ENCODE assay signal across 8 cellular contexts in genomic region chr12:57782243-57782607, GRCh38. TPM values are rescaled to one million over a fixed set of nuclear protein-coding genes. Genes with fewer than 3 reads are reported as not detected.
DNase-seq lines count a peak whose midpoint lies in the region; ATAC-seq, FAIRE-seq and TF ChIP-seq lines count a peak whose summit lies in the region.

No MANE protein-coding gene starts in this region.

- no peaks in the 10 kb centered on the region for H3K9me3 ChIP-seq in CD4-positive, alpha-beta T cell (ENCODE audit: control insufficient read depth, low read length)
- no peaks in the 10 kb centered on the region for H3K9me3 ChIP-seq in naive thymus-derived CD4-positive, alpha-beta T cell (ENCODE audit: control insufficient read depth in 2 of 3, low read length in 3 of 3)

- peak overlapping the region; percentile 78 for H3K27ac ChIP-seq in CD4-positive, alpha-beta T cell (ENCODE audit: low read depth, low read length)
- peak overlapping the region; percentile 52 for H3K27ac ChIP-seq in naive thymus-derived CD4-positive, alpha-beta T cell (ENCODE audit: low read depth, low read length)

- CTCF ChIA-PET in CD4-positive, alpha-beta T cell (lab: Charles Lee): interaction anchor here (0.7 to 2.8 kb wide), 5 partner anchors 10 to 122 kb away, joined by 3 to 20 read pairs (median 5); partner anchors contain the start of genes EEF1AKMT3 and METTL1
- CTCF ChIA-PET in activated CD4-positive, alpha-beta memory T cell treated with anti-CD3 and anti-CD28 coated beads, Interleukin-2, amount 10 ng/mL, durations not matched to agents 7 days and 5 days (lab: Charles Lee): interaction anchor here (0.9 to 2.8 kb wide), 12 partner anchors 10 to 126 kb away, joined by 4 to 32 read pairs (median 7); partner anchors contain the start of genes CYP27B1, EEF1AKMT3 and METTL1
- CTCF ChIA-PET in naive thymus-derived CD4-positive, alpha-beta T cell (lab: Charles Lee): interaction anchor here (0.7 to 2.8 kb wide), 13 partner anchors 10 to 196 kb away, joined by 3 to 10 read pairs (median 4); partner anchors contain the start of genes EEF1AKMT3 and METTL1

- peak overlapping the region; percentile 97 for H3K4me3 ChIP-seq in naive thymus-derived CD4-positive, alpha-beta T cell (ENCODE audit: low read length)

- peak; percentile 2 for ATAC-seq in CD4-positive, alpha-beta T cell (ENCODE audit: poor library complexity)
- peak; percentile 8 for ATAC-seq in HG02678 (IDR thresholded peaks at IDR 0.05; ENCODE audit: unreplicated experiment)
- no peak for ATAC-seq in naive thymus-derived CD4-positive, alpha-beta T cell
- ATAC-seq in GM21619 (IDR thresholded peaks at IDR 0.05; ENCODE audit: unreplicated experiment): no peak
- no peak for ATAC-seq in GM21515 (IDR thresholded peaks at IDR 0.05; ENCODE audit: unreplicated experiment)

- POLR2A ChIA-PET in CD4-positive, alpha-beta T cell (lab: Charles Lee): interaction anchor here (1.0 to 2.8 kb wide), 13 partner anchors 9 to 159 kb away, joined by 3 to 15 read pairs (median 4); partner anchors contain the start of genes ATP23, CYP27B1, EEF1AKMT3 and METTL1
- POLR2A ChIA-PET in activated CD4-positive, alpha-beta memory T cell treated with anti-CD3 and anti-CD28 coated beads, Interleukin-2, amount 10 ng/mL, durations not matched to agents 7 days and 5 days (lab: Charles Lee): interaction anchor here (0.9 to 2.4 kb wide), 13 partner anchors 10 to 159 kb away, joined by 4 to 15 read pairs (median 5); partner anchors contain the start of genes ATP23, CTDSP2, CYP27B1 and EEF1AKMT3
- POLR2A ChIA-PET in naive thymus-derived CD4-positive, alpha-beta T cell (lab: Charles Lee): interaction anchor here (1.0 to 2.6 kb wide), 6 partner anchors 18 to 115 kb away, joined by 4 to 8 read pairs (median 7); no protein-coding TSS in a partner anchor

- no peaks in the 10 kb centered on the region for H3K27me3 Mint-ChIP-seq in CD4-positive, alpha-beta T cell
- H3K27me3 Mint-ChIP-seq in activated CD4-positive, alpha-beta memory T cell treated with anti-CD3 and anti-CD28 coated beads, Interleukin-2, amount 10 ng/mL, durations not matched to agents 7 days and 5 days: no peaks in the 10 kb centered on the region
- no peaks in the 10 kb centered on the region for H3K27me3 Mint-ChIP-seq in naive thymus-derived CD4-positive, alpha-beta T cell

- H3K4me1 ChIP-seq in naive thymus-derived CD4-positive, alpha-beta T cell (ENCODE audit: control insufficient read depth in 2 of 2, insufficient read depth in 2 of 2, low read length in 2 of 2): peaks cover 36 to 40% of the 10 kb centered on the region in 2 donors

- H3K27me3 ChIP-seq in CD4-positive, alpha-beta T cell (ENCODE audit: control insufficient read depth, insufficient read depth, low read length): no peaks in the 10 kb centered on the region
- H3K27me3 ChIP-seq in naive thymus-derived CD4-positive, alpha-beta T cell (ENCODE audit: control insufficient read depth in 2 of 2, insufficient read depth in 2 of 2, low read length in 2 of 2): no peaks in the 10 kb centered on the region

- no peak for FAIRE-seq in frontal cortex (lab: Jason Lieb, UNC)

- H3K36me3 Mint-ChIP-seq in CD4-positive, alpha-beta T cell (ENCODE audit: low read depth): peaks cover 34% of the 10 kb centered on the region
- H3K36me3 Mint-ChIP-seq in activated CD4-positive, alpha-beta memory T cell treated with anti-CD3 and anti-CD28 coated beads, Interleukin-2, amount 10 ng/mL, durations not matched to agents 7 days and 5 days (ENCODE audit: low read depth): peaks cover 33% of the 10 kb centered on the region
- H3K36me3 Mint-ChIP-seq in naive thymus-derived CD4-positive, alpha-beta T cell: peaks cover 3 to 15% (median 10%) of the 10 kb centered on the region in 5 donors

- peak overlapping the region; percentile 100 for H3K27ac Mint-ChIP-seq in CD4-positive, alpha-beta T cell
- peak overlapping the region; percentile 87 for H3K27ac Mint-ChIP-seq in activated CD4-positive, alpha-beta memory T cell treated with anti-CD3 and anti-CD28 coated beads, Interleukin-2, amount 10 ng/mL, durations not matched to agents 7 days and 5 days
- H3K27ac Mint-ChIP-seq in naive thymus-derived CD4-positive, alpha-beta T cell: peak overlapping the region; percentile 95 to 100 (median 99)

- TF ChIP-seq CTCF in CD4-positive, alpha-beta T cell (IDR thresholded peaks at IDR 0.05): no peak

- H3K9me3 Mint-ChIP-seq in CD4-positive, alpha-beta T cell: no peaks in the 10 kb centered on the region
- no peaks in the 10 kb centered on the region for H3K9me3 Mint-ChIP-seq in activated CD4-positive, alpha-beta memory T cell treated with anti-CD3 and anti-CD28 coated beads, Interleukin-2, amount 10 ng/mL, durations not matched to agents 7 days and 5 days
- H3K9me3 Mint-ChIP-seq in naive thymus-derived CD4-positive, alpha-beta T cell: peaks cover 0 to 8% (median 0%) of the 10 kb centered on the region in 11 donors

- intact Hi-C loops in CD4-positive, alpha-beta T cell (cut with DNase I, micrococcal nuclease): loop anchor here (1.0 to 5.0 kb wide), 5 partner anchors 10 to 125 kb away; partner anchors contain the start of genes EEF1AKMT3 (in 1 of the 2) and METTL1 (in 1 of the 2)
- intact Hi-C loops in naive thymus-derived CD4-positive, alpha-beta T cell (cut with micrococcal nuclease): loop anchor here (1.0 to 2.0 kb wide), 7 partner anchors 10 to 123 kb away; partner anchors contain the start of genes CDK4 (in 2 of the 2), EEF1AKMT3 (in 2 of the 2), METTL1 (in 2 of the 2) and CTDSP2 (in 1 of the 2)

- H3K4me3 Mint-ChIP-seq in CD4-positive, alpha-beta T cell: peak overlapping the region; percentile 100
- peak overlapping the region; percentile 99 for H3K4me3 Mint-ChIP-seq in activated CD4-positive, alpha-beta memory T cell treated with anti-CD3 and anti-CD28 coated beads, Interleukin-2, amount 10 ng/mL, durations not matched to agents 7 days and 5 days
- H3K4me3 Mint-ChIP-seq in naive thymus-derived CD4-positive, alpha-beta T cell: peak overlapping the region; percentile 96 to 100 (median 99)

- H3K4me1 Mint-ChIP-seq in CD4-positive, alpha-beta T cell (ENCODE audit: low read depth): peaks cover 47% of the 10 kb centered on the region
- peaks cover 47% of the 10 kb centered on the region for H3K4me1 Mint-ChIP-seq in activated CD4-positive, alpha-beta memory T cell treated with anti-CD3 and anti-CD28 coated beads, Interleukin-2, amount 10 ng/mL, durations not matched to agents 7 days and 5 days
- peaks cover 23 to 64% (median 48%) of the 10 kb centered on the region in 7 donors for H3K4me1 Mint-ChIP-seq in naive thymus-derived CD4-positive, alpha-beta T cell

- DNase-seq in CD4-positive, alpha-beta T cell: no peak
- no peak for DNase-seq in activated CD4-positive, alpha-beta memory T cell treated with anti-CD3 and anti-CD28 coated beads, Interleukin-2, amount 10 ng/mL, durations not matched to agents 7 days and 5 days
- no peak for DNase-seq in naive thymus-derived CD4-positive, alpha-beta T cell
- DNase-seq in AG20443 (ENCODE audit: low spot score) (no peak), frontal cortex (ENCODE audit: low spot score in 2 of 2) (no peak)

- peaks cover 7 to 25% (median 17%) of the 10 kb centered on the region in 3 experiments for H3K36me3 ChIP-seq in naive thymus-derived CD4-positive, alpha-beta T cell (ENCODE audit: control insufficient read depth in 2 of 3, insufficient read depth in 3 of 3, low read length in 3 of 3)

RNA-seq across cellular contexts. Expression of gene TSFM, which starts 0.4 kb away (rescaled TPM):
- 10 to 100 TPM; 25.8 to 26.9 TPM for total RNA-seq in CD4-positive, alpha-beta T cell
- total RNA-seq in activated CD4-positive, alpha-beta memory T cell treated with anti-CD3 and anti-CD28 coated beads, Interleukin-2, amount 10 ng/mL, durations not matched to agents 7 days and 5 days: 10 to 100 TPM; 28.9 to 31.5 TPM
- 10 to 100 TPM; 17.8 to 34.9 (median 22.3) TPM for total RNA-seq in naive thymus-derived CD4-positive, alpha-beta T cell
- 10 to 100 TPM; 26.4 to 30.0 TPM for polyA plus RNA-seq in naive thymus-derived CD4-positive, alpha-beta T cell
- total RNA-seq in frontal cortex: 30.2 TPM

RNA-seq across cellular contexts. Expression of gene EEF1AKMT3, which starts 9.8 kb away (rescaled TPM):
- 1 to 10 TPM; 1.1 to 1.4 TPM for total RNA-seq in CD4-positive, alpha-beta T cell
- total RNA-seq in activated CD4-positive, alpha-beta memory T cell treated with anti-CD3 and anti-CD28 coated beads, Interleukin-2, amount 10 ng/mL, durations not matched to agents 7 days and 5 days: 1 to 10 TPM; 4.2 to 4.7 TPM
- 1 to 10 TPM; 1.4 to 5.0 (median 2.1) TPM for total RNA-seq in naive thymus-derived CD4-positive, alpha-beta T cell
- polyA plus RNA-seq in naive thymus-derived CD4-positive, alpha-beta T cell: 1 to 10 TPM; 3.0 to 3.2 TPM
- total RNA-seq in frontal cortex: 1.2 TPM

RNA-seq across cellular contexts. Expression of gene METTL1, which starts 10.3 kb away (rescaled TPM):
- 10 to 100 TPM in 1 of 2 experiments, 1 to 10 TPM in 1; 9.3 to 12.0 TPM for total RNA-seq in CD4-positive, alpha-beta T cell
- total RNA-seq in activated CD4-positive, alpha-beta memory T cell treated with anti-CD3 and anti-CD28 coated beads, Interleukin-2, amount 10 ng/mL, durations not matched to agents 7 days and 5 days: 10 to 100 TPM; 12.5 to 13.8 TPM
- total RNA-seq in naive thymus-derived CD4-positive, alpha-beta T cell: 10 to 100 TPM; 11.8 to 30.9 (median 16.0) TPM
- polyA plus RNA-seq in naive thymus-derived CD4-positive, alpha-beta T cell: 10 to 100 TPM; 13.1 to 20.5 TPM
- total RNA-seq in frontal cortex: 1.2 TPM

RNA-seq across cellular contexts. Expression of gene CYP27B1, which starts 15.3 kb away (rescaled TPM):
- 1 to 10 TPM; 1.0 to 1.4 TPM for total RNA-seq in CD4-positive, alpha-beta T cell
- total RNA-seq in activated CD4-positive, alpha-beta memory T cell treated with anti-CD3 and anti-CD28 coated beads, Interleukin-2, amount 10 ng/mL, durations not matched to agents 7 days and 5 days: 1 to 10 TPM; 3.3 to 4.3 TPM
- 1 to 10 TPM in 4 of 5 experiments, under 1 TPM in 1; 0.97 to 2.6 (median 1.7) TPM for total RNA-seq in naive thymus-derived CD4-positive, alpha-beta T cell
- under 1 TPM in 1 of 2 donors, not detected in 1; 0.20 TPM for polyA plus RNA-seq in naive thymus-derived CD4-positive, alpha-beta T cell
- not detected for total RNA-seq in frontal cortex

RNA-seq across cellular contexts. Expression of gene MARCHF9, which starts 27.3 kb away (rescaled TPM):
- total RNA-seq in CD4-positive, alpha-beta T cell: 10 to 100 TPM; 39.9 to 40.8 TPM
- total RNA-seq in activated CD4-positive, alpha-beta memory T cell treated with anti-CD3 and anti-CD28 coated beads, Interleukin-2, amount 10 ng/mL, durations not matched to agents 7 days and 5 days: 10 to 100 TPM; 29.2 to 31.4 TPM
- total RNA-seq in naive thymus-derived CD4-positive, alpha-beta T cell: 10 to 100 TPM; 27.8 to 61.7 (median 44.4) TPM
- 1 to 10 TPM; 3.2 to 6.6 TPM for polyA plus RNA-seq in naive thymus-derived CD4-positive, alpha-beta T cell
- total RNA-seq in frontal cortex: 17.5 TPM

Comparison
In these comparisons a context has a peak if more than half of its experiments do, and no peak if none do; other contexts are left out.
1. ATAC-seq: peak in CD4-positive, alpha-beta T cell (single experiment) and HG02678 (single experiment); none in naive thymus-derived CD4-positive, alpha-beta T cell (single experiment), GM21619 (single experiment) and GM21515 (single experiment).
2. Peak in every context shown above with its lines, with median percentiles within 50 percentile points of each other: H3K27ac Mint-ChIP-seq and H3K4me3 Mint-ChIP-seq.